1 cellular context compared by ENCODE assay signal in the genomic region with DNA sequence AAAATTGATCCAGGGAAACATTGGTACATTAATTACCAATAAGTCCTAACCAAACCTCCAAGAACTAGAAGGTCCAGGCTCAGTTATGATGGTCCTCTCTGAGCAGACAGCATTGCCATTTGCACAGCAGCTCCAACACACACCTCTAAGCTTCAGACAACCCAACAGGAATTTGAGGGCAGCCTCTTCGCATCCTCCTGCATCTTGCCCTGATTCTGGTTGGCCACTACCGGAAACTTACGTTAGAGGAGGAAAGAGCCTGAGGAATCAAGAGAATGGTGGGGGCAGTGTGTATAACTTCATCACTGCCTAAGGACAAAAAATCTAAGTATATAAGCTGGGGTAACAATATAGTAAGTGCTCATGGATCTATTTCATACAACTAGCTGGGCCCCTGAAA.
TF ChIP-seq lines count a peak whose summit lies in the region.

No MANE protein-coding gene starts in this region.

TF ChIP-seq in GM23338, 12 proteins besides CTCF, POLR2A, EP300 and RAD21 (continued from another document):
- TF ChIP-seq, protein P1, sequence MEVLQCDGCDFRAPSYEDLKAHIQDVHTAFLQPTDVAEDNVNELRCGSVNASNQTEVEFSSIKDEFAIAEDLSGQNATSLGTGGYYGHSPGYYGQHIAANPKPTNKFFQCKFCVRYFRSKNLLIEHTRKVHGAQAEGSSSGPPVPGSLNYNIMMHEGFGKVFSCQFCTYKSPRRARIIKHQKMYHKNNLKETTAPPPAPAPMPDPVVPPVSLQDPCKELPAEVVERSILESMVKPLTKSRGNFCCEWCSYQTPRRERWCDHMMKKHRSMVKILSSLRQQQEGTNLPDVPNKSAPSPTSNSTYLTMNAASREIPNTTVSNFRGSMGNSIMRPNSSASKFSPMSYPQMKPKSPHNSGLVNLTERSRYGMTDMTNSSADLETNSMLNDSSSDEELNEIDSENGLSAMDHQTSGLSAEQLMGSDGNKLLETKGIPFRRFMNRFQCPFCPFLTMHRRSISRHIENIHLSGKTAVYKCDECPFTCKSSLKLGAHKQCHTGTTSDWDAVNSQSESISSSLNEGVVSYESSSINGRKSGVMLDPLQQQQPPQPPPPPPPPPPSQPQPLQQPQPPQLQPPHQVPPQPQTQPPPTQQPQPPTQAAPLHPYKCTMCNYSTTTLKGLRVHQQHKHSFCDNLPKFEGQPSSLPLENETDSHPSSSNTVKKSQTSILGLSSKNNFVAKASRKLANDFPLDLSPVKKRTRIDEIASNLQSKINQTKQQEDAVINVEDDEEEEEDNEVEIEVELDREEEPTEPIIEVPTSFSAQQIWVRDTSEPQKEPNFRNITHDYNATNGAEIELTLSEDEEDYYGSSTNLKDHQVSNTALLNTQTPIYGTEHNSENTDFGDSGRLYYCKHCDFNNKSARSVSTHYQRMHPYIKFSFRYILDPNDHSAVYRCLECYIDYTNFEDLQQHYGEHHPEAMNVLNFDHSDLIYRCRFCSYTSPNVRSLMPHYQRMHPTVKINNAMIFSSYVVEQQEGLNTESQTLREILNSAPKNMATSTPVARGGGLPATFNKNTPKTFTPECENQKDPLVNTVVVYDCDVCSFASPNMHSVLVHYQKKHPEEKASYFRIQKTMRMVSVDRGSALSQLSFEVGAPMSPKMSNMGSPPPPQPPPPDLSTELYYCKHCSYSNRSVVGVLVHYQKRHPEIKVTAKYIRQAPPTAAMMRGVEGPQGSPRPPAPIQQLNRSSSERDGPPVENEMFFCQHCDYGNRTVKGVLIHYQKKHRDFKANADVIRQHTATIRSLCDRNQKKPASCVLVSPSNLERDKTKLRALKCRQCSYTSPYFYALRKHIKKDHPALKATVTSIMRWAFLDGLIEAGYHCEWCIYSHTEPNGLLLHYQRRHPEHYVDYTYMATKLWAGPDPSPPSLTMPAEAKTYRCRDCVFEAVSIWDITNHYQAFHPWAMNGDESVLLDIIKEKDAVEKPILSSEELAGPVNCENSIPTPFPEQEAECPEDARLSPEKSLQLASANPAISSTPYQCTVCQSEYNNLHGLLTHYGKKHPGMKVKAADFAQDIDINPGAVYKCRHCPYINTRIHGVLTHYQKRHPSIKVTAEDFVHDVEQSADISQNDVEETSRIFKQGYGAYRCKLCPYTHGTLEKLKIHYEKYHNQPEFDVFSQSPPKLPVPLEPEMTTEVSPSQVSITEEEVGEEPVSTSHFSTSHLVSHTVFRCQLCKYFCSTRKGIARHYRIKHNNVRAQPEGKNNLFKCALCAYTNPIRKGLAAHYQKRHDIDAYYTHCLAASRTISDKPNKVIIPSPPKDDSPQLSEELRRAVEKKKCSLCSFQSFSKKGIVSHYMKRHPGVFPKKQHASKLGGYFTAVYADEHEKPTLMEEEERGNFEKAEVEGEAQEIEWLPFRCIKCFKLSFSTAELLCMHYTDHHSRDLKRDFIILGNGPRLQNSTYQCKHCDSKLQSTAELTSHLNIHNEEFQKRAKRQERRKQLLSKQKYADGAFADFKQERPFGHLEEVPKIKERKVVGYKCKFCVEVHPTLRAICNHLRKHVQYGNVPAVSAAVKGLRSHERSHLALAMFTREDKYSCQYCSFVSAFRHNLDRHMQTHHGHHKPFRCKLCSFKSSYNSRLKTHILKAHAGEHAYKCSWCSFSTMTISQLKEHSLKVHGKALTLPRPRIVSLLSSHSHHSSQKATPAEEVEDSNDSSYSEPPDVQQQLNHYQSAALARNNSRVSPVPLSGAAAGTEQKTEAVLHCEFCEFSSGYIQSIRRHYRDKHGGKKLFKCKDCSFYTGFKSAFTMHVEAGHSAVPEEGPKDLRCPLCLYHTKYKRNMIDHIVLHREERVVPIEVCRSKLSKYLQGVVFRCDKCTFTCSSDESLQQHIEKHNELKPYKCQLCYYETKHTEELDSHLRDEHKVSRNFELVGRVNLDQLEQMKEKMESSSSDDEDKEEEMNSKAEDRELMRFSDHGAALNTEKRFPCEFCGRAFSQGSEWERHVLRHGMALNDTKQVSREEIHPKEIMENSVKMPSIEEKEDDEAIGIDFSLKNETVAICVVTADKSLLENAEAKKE (CRISPR knock-in tag; IDR thresholded peaks at IDR 0.05), result no peak
- TF ChIP-seq CREB1 (CRISPR knock-in tag; IDR thresholded peaks at IDR 0.05; ENCODE audit: low read depth) (no peak), REST (IDR thresholded peaks at IDR 0.05; ENCODE audit: unreplicated experiment) (no peak)
TF ChIP-seq in GM23338: peak in this region for 0.
